1 cellular context compared by ENCODE assay signal in genomic region chr17:79923974-79924638, GRCh38.
A peak's percentile ranks its signal among the peaks of the same experiment; 100 is the strongest.
TF ChIP-seq lines count a peak whose summit lies in the region.

No MANE protein-coding gene starts in this region.

TF ChIP-seq in HepG2, 621 proteins besides CTCF, POLR2A, EP300 and RAD21 (continued from another document and continues in another):
- TF ChIP-seq ZNF639 (CRISPR knock-in tag; conservative IDR thresholded peaks at IDR 0.05) (0 out of 2 replicates have a peak, but pooled peaks have one; percentile 35), HNF4A (CRISPR knock-in tag; IDR thresholded peaks at IDR 0.05) (peak; percentile 89), KMT2B (CRISPR knock-in tag; IDR thresholded peaks at IDR 0.05) (0 out of 2 replicates have a peak, but pooled peaks have one; percentile 35), ZFP91 (CRISPR knock-in tag; IDR thresholded peaks at IDR 0.05; ENCODE audit: borderline replicate concordance) (peak; percentile 60), CHD4 (IDR thresholded peaks at IDR 0.05; ENCODE audit: borderline replicate concordance, low read length) (peak; percentile 94), LCORL (IDR thresholded peaks at IDR 0.05) (no peak), LCORL (CRISPR knock-in tag; IDR thresholded peaks at IDR 0.05) (peak; percentile 66; the same call in 1 of the 2 replicates), ARNTL (CRISPR knock-in tag; IDR thresholded peaks at IDR 0.05) (no peak), ETV6 (CRISPR knock-in tag; conservative IDR thresholded peaks at IDR 0.05) (0 out of 2 replicates have a peak, but pooled peaks have one; percentile 27), AKAP8 (CRISPR knock-in tag; IDR thresholded peaks at IDR 0.05) (no peak), BCL3 (CRISPR knock-in tag; IDR thresholded peaks at IDR 0.05) (0 out of 2 replicates have a peak, but pooled peaks have one; percentile 16), ZNF710 (CRISPR knock-in tag; IDR thresholded peaks at IDR 0.05; ENCODE audit: borderline replicate concordance) (0 out of 2 replicates have a peak, but pooled peaks have one; percentile 16), JUNB (CRISPR knock-in tag; IDR thresholded peaks at IDR 0.05; ENCODE audit: borderline replicate concordance) (no peak), ZNF687 (CRISPR knock-in tag; IDR thresholded peaks at IDR 0.05) (peak; percentile 58), ZBTB33 (CRISPR knock-in tag; IDR thresholded peaks at IDR 0.05) (peak; percentile 74), ZNF572 (CRISPR knock-in tag; IDR thresholded peaks at IDR 0.05) (no peak), SAP130 (CRISPR knock-in tag; IDR thresholded peaks at IDR 0.05; ENCODE audit: low read depth) (peak; percentile 22; the same call in 1 of the 2 replicates), GATAD1 (CRISPR knock-in tag; IDR thresholded peaks at IDR 0.05) (0 out of 2 replicates have a peak, but pooled peaks have one; percentile 17), ZNF574 (CRISPR knock-in tag; IDR thresholded peaks at IDR 0.05) (peak; percentile 27; the same call in 1 of the 2 replicates), ZNF609 (CRISPR knock-in tag; IDR thresholded peaks at IDR 0.05; ENCODE audit: borderline replicate concordance) (no peak), THAP9 (CRISPR knock-in tag; IDR thresholded peaks at IDR 0.05; ENCODE audit: borderline replicate concordance) (peak; percentile 19; the same call in 1 of the 2 replicates), IRX3 (CRISPR knock-in tag; IDR thresholded peaks at IDR 0.05; ENCODE audit: borderline replicate concordance, low read depth) (no peak), KDM2A (CRISPR knock-in tag; IDR thresholded peaks at IDR 0.05; ENCODE audit: borderline replicate concordance, low read depth) (peak; percentile 76; the same call in 1 of the 2 replicates)
